22 cellular contexts compared by ENCODE assay signal in genomic region chr3:154228561-154229216, GRCh38.
DNase-seq lines count a peak whose midpoint lies in the region; ATAC-seq, FAIRE-seq and TF ChIP-seq lines count a peak whose summit lies in the region.
"Had no signal": no experiment of that assay in that cellular context is flagged by ENCODE, and none has a peak within 500 bp of the region (broad histone marks: within the 10 kb centered on the region; RNA-seq: fewer than 3 reads in every experiment).

No MANE protein-coding gene starts in this region.

- dilution Hi-C loops in IMR-90 (cut with HindIII; ENCODE audit: low sequenced_read_pairs, unreplicated experiment), result no loop called here

- peak overlapping the region; percentile 65 for H3K4me2 ChIP-seq in IMR-90 (ENCODE audit: low read depth, low read length)

- 100% methylated on average over 1 of the region's 6 CpGs; no CpG with 5 or more reads in 1 of the 2 experiments for WGBS in IMR-90 (ENCODE audit: extremely low coverage in 2 of 2, insufficient read length in 1 of 2), 2 experiments

- intact Hi-C loops in IMR-90 (cut with micrococcal nuclease), result loop anchor here (2.0 kb wide), 1 partner anchor 108 kb away; the partner anchor contains the start of gene ARHGEF26
- intact Hi-C loops in lower lobe of right lung (cut with DNase I), result no loop called here

- TF ChIP-seq RAD21 in IMR-90 (IDR thresholded peaks at IDR 0.05; ENCODE audit: low read length), result no peak

- H4K8ac ChIP-seq in IMR-90 (ENCODE audit: low read depth in 2 of 2, low read length in 2 of 2), result 0 out of 4 replicates have a peak overlapping the region, but pooled peaks of 1 of the 2 experiments have one; percentile 14

- peak overlapping the region; percentile 78; the same call in 1 of the 2 replicates for H3K23ac ChIP-seq in IMR-90 (ENCODE audit: low read depth, low read length)

- no peak overlapping the region for H2AK5ac ChIP-seq in IMR-90 (ENCODE audit: low read depth, low read length)

- CTCF ChIA-PET in IMR-90 (lab: Yijun Ruan, JAX), result interaction anchor here (0.6 to 1.5 kb wide), 3 partner anchors 16 to 59 kb away, joined by 4 read pairs; no protein-coding TSS in a partner anchor

- H2AFZ ChIP-seq in IMR-90 (replicated peaks; ENCODE audit: low read length, poor library complexity), result peak overlapping the region; percentile 62

- H3K36me3 ChIP-seq in IMR-90 (ENCODE audit: control insufficient read depth, insufficient read depth, low read length), result no peaks in the 10 kb centered on the region
- H3K36me3 ChIP-seq in bronchial epithelial cell (ENCODE audit: control insufficient read depth, insufficient read depth, low read length), result no peaks in the 10 kb centered on the region
- no peaks in the 10 kb centered on the region for H3K36me3 ChIP-seq in lower lobe of right lung
- peaks cover 7 to 15% of the 10 kb centered on the region in 2 donors for H3K36me3 ChIP-seq in stomach smooth muscle (ENCODE audit: control insufficient read depth in 2 of 2, insufficient read depth in 2 of 2, low read length in 2 of 2)
- H3K36me3 ChIP-seq: gastrocnemius medialis had no signal

- FAIRE-seq in bronchial epithelial cell (lab: Jason Lieb, UNC), result peak; percentile 18
- FAIRE-seq: colon, GM12891, islet of Langerhans had no signal

- H2BK120ac ChIP-seq in IMR-90 (ENCODE audit: low read depth, low read length), result peak overlapping the region; percentile 49; the same call in 1 of the 2 replicates

- H3K9ac ChIP-seq in IMR-90 (ENCODE audit: low read depth, low read length) (no peak overlapping the region), stomach smooth muscle (ENCODE audit: low read length in 2 of 2) (peak overlapping the region in 1 of 2 donors; percentile 27)

- DNase-seq in IMR-90 (peak; percentile 51), bronchial epithelial cell (ENCODE audit: low read depth) (no peak), lower lobe of right lung (no peak), NCI-H2029 (lab: John Stamatoyannopoulos, UW) (no peak), erythroblast (lab: John Stamatoyannopoulos, UW) (no peak)
- DNase-seq: activated B cell treated with CpG ODN at 0.5 μM for 24 hours; activated CD4-positive, alpha-beta T cell treated with anti-CD3 and anti-CD28 coated beads, Interleukin-2, amount 50 U/mL, for 4 hours; activated CD8-positive, alpha-beta memory T cell treated with anti-CD3 and anti-CD28 coated beads, Interleukin-2, amount 50 U/mL, for 4 hours; C1 segment of cervical spinal cord; effector memory CD4-positive, alpha-beta T cell; gastrocnemius medialis; HCEC 1CT; hypothalamus; NCI-H1092; NCI-H2081 had no signal

- 0 out of 2 replicates have a peak, but pooled peaks cover 2% of the 10 kb centered on the region for H3K4me1 ChIP-seq in IMR-90 (ENCODE audit: control insufficient read depth, insufficient read depth, low read length)
- peaks cover 4% of the 10 kb centered on the region for H3K4me1 ChIP-seq in lower lobe of right lung
- H3K4me1 ChIP-seq in stomach smooth muscle (ENCODE audit: control insufficient read depth, insufficient read depth, low read length), result peaks cover 10% of the 10 kb centered on the region
- H3K4me1 ChIP-seq: gastrocnemius medialis had no signal

- no peak overlapping the region for H4K5ac ChIP-seq in IMR-90 (ENCODE audit: low read depth, low read length)

- no TSS peak for BruUV-seq in IMR-90 (replicated peaks; lab: Mats Ljungman, UMichigan)

- POLR2A ChIA-PET in IMR-90 (lab: Charles Lee; ENCODE audit: unreplicated experiment), result interaction anchor here (1.1 kb wide), 1 partner anchor 25 kb away, joined by 5 read pairs; no protein-coding TSS in a partner anchor

- H4K20me1 ChIP-seq in IMR-90 (ENCODE audit: insufficient read depth, low read length), result no peaks in the 10 kb centered on the region

- H3K14ac ChIP-seq in IMR-90 (replicated peaks; ENCODE audit: low read depth, low read length), result no peak overlapping the region

- H2BK20ac ChIP-seq in IMR-90 (ENCODE audit: low read depth, low read length), result peak overlapping the region; percentile 68; the same call in 1 of the 2 replicates

- ATAC-seq in IMR-90 (ENCODE audit: low read depth) (peak; percentile 92), lower lobe of right lung (peak; percentile 87 to 94), HG03280 (IDR thresholded peaks at IDR 0.05; ENCODE audit: unreplicated experiment) (no peak)
- ATAC-seq: activated T-helper 17 cell treated with anti-CD3 and anti-CD28 coated beads, Interleukin-2, amount 50 U/mL, for 72 hours; gastrocnemius medialis; sciatic nerve had no signal

- peak overlapping the region; percentile 48 for H2AK9ac ChIP-seq in IMR-90 (replicated peaks; ENCODE audit: low read depth, low read length, poor library complexity)

- H2BK5ac ChIP-seq in IMR-90 (ENCODE audit: low read depth, low read length, poor library complexity, severe bottlenecking), result no peak overlapping the region

- no peaks in the 10 kb centered on the region for H3K79me1 ChIP-seq in IMR-90 (ENCODE audit: low read depth in 1 of 2, low read length in 2 of 2)

- TF ChIP-seq CTCF in IMR-90 (conservative IDR thresholded peaks at IDR 0.05; ENCODE audit: low read depth, low read length) (no peak), bronchial epithelial cell (IDR thresholded peaks at IDR 0.05; ENCODE audit: insufficient read depth, low read length, severe bottlenecking) (no peak), lower lobe of right lung (IDR thresholded peaks at IDR 0.05) (no peak)

- H3K4me3 ChIP-seq in IMR-90 (ENCODE audit: insufficient read depth, low read depth, low read length), result no peak overlapping the region
- H3K4me3 ChIP-seq in bronchial epithelial cell (ENCODE audit: low read depth, low read length), result no peak overlapping the region
- H3K4me3 ChIP-seq in lower lobe of right lung, result no peak overlapping the region
- peak overlapping the region in 1 of 2 donors; percentile 23 for H3K4me3 ChIP-seq in stomach smooth muscle (ENCODE audit: low read length in 2 of 2)
- H3K4me3 ChIP-seq: gastrocnemius medialis had no signal

- H3K18ac ChIP-seq in IMR-90 (ENCODE audit: low read depth, low read length), result no peak overlapping the region

- TF ChIP-seq POLR2A in IMR-90 (IDR thresholded peaks at IDR 0.05; ENCODE audit: low read depth, low read length) (no peak), erythroblast (IDR thresholded peaks at IDR 0.05; ENCODE audit: low read length) (no peak)

- peak overlapping the region; percentile 1; the same call in 1 of the 2 replicates for H3K4ac ChIP-seq in IMR-90 (ENCODE audit: low read depth, low read length)

- H2BK15ac ChIP-seq in IMR-90 (ENCODE audit: low read depth, low read length), result no peak overlapping the region

- no peaks in the 10 kb centered on the region for H3K27me3 ChIP-seq in IMR-90 (ENCODE audit: control insufficient read depth, insufficient read depth, low read length)
- H3K27me3 ChIP-seq in bronchial epithelial cell (ENCODE audit: control insufficient read depth, insufficient read depth, low read length), result no peaks in the 10 kb centered on the region
- H3K27me3 ChIP-seq in lower lobe of right lung (ENCODE audit: low read depth), result no peaks in the 10 kb centered on the region
- H3K27me3 ChIP-seq in stomach smooth muscle (ENCODE audit: control insufficient read depth in 1 of 2, insufficient read depth in 2 of 2, low read length in 2 of 2), result no peaks in the 10 kb centered on the region
- H3K27me3 ChIP-seq: gastrocnemius medialis had no signal

- H3K9me1 ChIP-seq in IMR-90 (ENCODE audit: insufficient read depth, low read length), result no peaks in the 10 kb centered on the region

- H3K56ac ChIP-seq in IMR-90 (ENCODE audit: extremely low read depth, insufficient read depth, low read length), result no peak overlapping the region

- in situ Hi-C loops in IMR-90 (cut with MboI; ENCODE audit: low sequenced_read_pairs), result loop anchor here (25.0 kb wide), 1 partner anchor 1216 kb away; no protein-coding TSS in a partner anchor

- H3K27ac ChIP-seq in IMR-90 (ENCODE audit: insufficient read depth, low read length) (peak overlapping the region; percentile 37; the same call in 1 of the 2 replicates), lower lobe of right lung (peak overlapping the region; percentile 25), stomach smooth muscle (ENCODE audit: low read length) (peak overlapping the region; percentile 26)
- H3K27ac ChIP-seq: gastrocnemius medialis had no signal

- H4K91ac ChIP-seq in IMR-90 (ENCODE audit: insufficient read depth, low read depth, low read length), result peak overlapping the region; percentile 12

- H3K9me3 ChIP-seq in IMR-90 (ENCODE audit: control insufficient read depth, insufficient read depth, low read length) (no peaks in the 10 kb centered on the region), lower lobe of right lung (no peaks in the 10 kb centered on the region), stomach smooth muscle (ENCODE audit: control insufficient read depth in 2 of 2, low read length in 2 of 2) (no peaks in the 10 kb centered on the region)
- H3K9me3 ChIP-seq: gastrocnemius medialis had no signal

TF ChIP-seq in IMR-90, 13 proteins besides CTCF, POLR2A, EP300 and RAD21:
- no peak for TF ChIP-seq RFX5 (IDR thresholded peaks at IDR 0.05; ENCODE audit: low read depth, low read length)
- no peak for TF ChIP-seq FOS (IDR thresholded peaks at IDR 0.05; ENCODE audit: low read depth, low read length)
- TF ChIP-seq CHD1 (IDR thresholded peaks at IDR 0.05; ENCODE audit: low read depth, low read length), result no peak
- TF ChIP-seq, protein P1, sequence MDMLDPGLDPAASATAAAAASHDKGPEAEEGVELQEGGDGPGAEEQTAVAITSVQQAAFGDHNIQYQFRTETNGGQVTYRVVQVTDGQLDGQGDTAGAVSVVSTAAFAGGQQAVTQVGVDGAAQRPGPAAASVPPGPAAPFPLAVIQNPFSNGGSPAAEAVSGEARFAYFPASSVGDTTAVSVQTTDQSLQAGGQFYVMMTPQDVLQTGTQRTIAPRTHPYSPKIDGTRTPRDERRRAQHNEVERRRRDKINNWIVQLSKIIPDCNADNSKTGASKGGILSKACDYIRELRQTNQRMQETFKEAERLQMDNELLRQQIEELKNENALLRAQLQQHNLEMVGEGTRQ (IDR thresholded peaks at IDR 0.05; ENCODE audit: low read depth, low read length), result no peak
- no peak for TF ChIP-seq MAZ (IDR thresholded peaks at IDR 0.05; ENCODE audit: borderline replicate concordance, low read depth, low read length)
- no peak for TF ChIP-seq BHLHE40 (IDR thresholded peaks at IDR 0.05; ENCODE audit: low read depth, low read length)
- no peak for TF ChIP-seq RCOR1 (IDR thresholded peaks at IDR 0.05; ENCODE audit: insufficient replicate concordance, low read length)
- TF ChIP-seq MAFK (IDR thresholded peaks at IDR 0.05; ENCODE audit: low read depth, low read length), result no peak
- no peak for TF ChIP-seq CEBPB (IDR thresholded peaks at IDR 0.05; ENCODE audit: low read depth, low read length)
- TF ChIP-seq SMC3 (IDR thresholded peaks at IDR 0.05; ENCODE audit: low read depth, low read length), result no peak
